Comparison of ENCODE assay signal across 9 cellular contexts in the genomic region with DNA sequence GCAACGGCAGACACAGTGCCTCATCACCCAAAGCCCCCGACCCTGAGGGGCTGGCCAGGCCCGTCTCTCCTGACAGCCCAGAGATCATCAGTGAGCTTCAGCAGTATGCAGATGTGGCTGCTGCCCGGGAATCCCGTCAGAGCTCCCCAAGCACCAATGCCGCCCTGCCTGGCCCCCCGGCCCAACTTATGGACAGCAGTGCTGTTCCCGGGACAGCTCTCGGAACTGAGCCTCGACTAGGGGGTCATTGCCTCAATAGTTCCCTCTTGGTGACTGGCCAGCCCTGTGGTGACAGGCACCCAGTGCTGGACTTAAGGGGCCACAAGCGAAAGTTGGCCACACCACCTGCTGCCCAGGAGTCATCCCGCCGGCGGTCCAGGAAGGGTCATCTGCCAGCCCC. TPM values are rescaled to one million over a fixed set of nuclear protein-coding genes. Genes with fewer than 3 reads are reported as not detected.
"Had no signal": no experiment of that assay in that cellular context is flagged by ENCODE, and none has a peak within 500 bp of the region (broad histone marks: within the 10 kb centered on the region; RNA-seq: fewer than 3 reads in every experiment).

No MANE protein-coding gene starts in this region.

- H3K4me2 ChIP-seq: GM23338 had no signal

- H2AFZ ChIP-seq: GM23248, GM23338 had no signal

- H3K9ac ChIP-seq: GM23248 had no signal

- H3K27ac Mint-ChIP-seq: GM23338, HFFc6 had no signal

- DNase-seq: GM23248, GOT3, H9, HCEC 1CT, HFFc6 had no signal

- H3K4me1 ChIP-seq: HAP-1 had no signal

- ATAC-seq: GM23338, HCT116 had no signal

- H3K4me3 Mint-ChIP-seq: GM23338, H9, HFFc6 had no signal

- H3K4me3 ChIP-seq: GM23248, GM23338, HAP-1 had no signal

- H3K27ac ChIP-seq: GM23248 had no signal

- H3K9me3 Mint-ChIP-seq: GM23338, H9, HFFc6 had no signal

- H3K9me3 ChIP-seq: HAP-1 had no signal

RNA-seq across cellular contexts. Expression of a gene that starts 44.4 kb away (rescaled TPM):
- total RNA-seq: H4 had no signal
- polyA plus RNA-seq: GM23248 had no signal
